In the genomic region with DNA sequence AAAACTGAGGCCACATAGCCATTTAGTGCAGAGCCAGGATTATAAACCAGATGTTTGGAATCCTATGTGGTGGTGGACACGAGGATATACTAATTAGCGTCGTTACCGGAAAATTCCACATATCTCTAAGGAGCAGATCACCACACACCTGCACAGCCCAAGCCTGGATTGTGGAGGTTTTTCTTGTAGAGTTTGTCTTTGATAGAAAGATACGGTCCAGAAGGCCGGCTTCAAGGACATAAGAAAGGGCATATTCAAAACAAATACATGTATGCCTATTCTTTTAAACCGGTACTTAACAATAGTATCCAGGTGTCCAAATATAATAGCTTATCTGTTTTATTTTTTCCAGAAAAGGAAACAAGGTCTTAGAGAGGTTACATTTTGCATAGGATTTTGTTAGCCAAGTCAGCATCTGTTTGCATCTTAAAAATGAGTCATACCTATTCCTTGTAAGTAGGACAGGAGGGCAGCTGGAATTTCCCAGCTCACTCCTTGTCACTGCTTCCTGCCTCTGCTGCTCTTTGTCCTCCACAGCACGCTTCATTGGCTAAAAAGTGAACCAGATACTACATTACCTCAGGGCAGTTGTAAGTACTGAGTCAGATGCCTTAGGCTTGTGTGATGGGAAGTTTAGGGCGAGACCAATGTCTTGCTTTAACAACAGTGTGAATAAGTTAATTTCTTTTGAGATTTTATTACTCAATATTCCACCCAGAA, we compare ENCODE assay signal across 8 cellular contexts. TPM values are rescaled to one million over a fixed set of nuclear protein-coding genes. Genes with fewer than 3 reads are reported as not detected.
DNase-seq lines count a peak whose midpoint lies in the region; ATAC-seq lines count a peak whose summit lies in the region.

No MANE protein-coding gene starts in this region.

- H3K9me3 Mint-ChIP-seq in activated naive CD4-positive, alpha-beta T cell treated with anti-CD3 and anti-CD28 coated beads, Interleukin-2, amount 50 U/mL, for 72 hours: peaks cover 0 to 3% of the 10 kb centered on the region in 2 donors
- H3K9me3 Mint-ChIP-seq in activated naive CD4-positive, alpha-beta T cell treated with anti-CD3 and anti-CD28 coated beads, Interleukin-2, amount 10 ng/mL, durations not matched to agents 7 days and 5 days: no peaks in the 10 kb centered on the region
- no peaks in the 10 kb centered on the region for H3K9me3 Mint-ChIP-seq in activated T-cell treated with anti-CD3 and anti-CD28 coated beads, Interleukin-2, amount 50 U/mL, for 24 hours

- no peaks in the 10 kb centered on the region for H3K27me3 Mint-ChIP-seq in activated naive CD4-positive, alpha-beta T cell treated with anti-CD3 and anti-CD28 coated beads, Interleukin-2, amount 10 ng/mL, durations not matched to agents 7 days and 5 days
- no peaks in the 10 kb centered on the region for H3K27me3 Mint-ChIP-seq in activated T-cell treated with anti-CD3 and anti-CD28 coated beads, Interleukin-2, amount 50 U/mL, for 24 hours

- peak in 1 of 2 donors; percentile 17 for DNase-seq in activated naive CD4-positive, alpha-beta T cell treated with anti-CD3 and anti-CD28 coated beads, Interleukin-2, amount 50 U/mL, for 72 hours (ENCODE audit: low spot score in 2 of 2)
- no peak for DNase-seq in activated naive CD4-positive, alpha-beta T cell treated with anti-CD3 and anti-CD28 coated beads, Interleukin-2, amount 10 ng/mL, durations not matched to agents 7 days and 5 days
- no peak for DNase-seq in activated T-cell treated with anti-CD3 and anti-CD28 coated beads, Interleukin-2, amount 50 U/mL, for 24 hours
- DNase-seq in left cardiac atrium (no peak), NCI-H1105 (lab: John Stamatoyannopoulos, UW) (no peak), NCI-H2227 treated with DMSO at 0.1 percent for 48 hours (lab: John Stamatoyannopoulos, UW) (no peak)
- DNase-seq in stimulated activated CD4-positive, alpha-beta T cell treated with anti-CD3 and anti-CD28 coated beads, Interleukin-15, amount 100 ng/mL, for 24 hours: peak; percentile 58

- peaks cover 36% of the 10 kb centered on the region for H3K4me1 Mint-ChIP-seq in activated naive CD4-positive, alpha-beta T cell treated with anti-CD3 and anti-CD28 coated beads, Interleukin-2, amount 10 ng/mL, durations not matched to agents 7 days and 5 days
- peaks cover 47% of the 10 kb centered on the region for H3K4me1 Mint-ChIP-seq in activated T-cell treated with anti-CD3 and anti-CD28 coated beads, Interleukin-2, amount 50 U/mL, for 24 hours (ENCODE audit: low read depth)

- intact Hi-C loops in left cardiac atrium (cut with DNase I): no loop called here

- peak overlapping the region; percentile 44 to 93 for H3K27ac Mint-ChIP-seq in activated naive CD4-positive, alpha-beta T cell treated with anti-CD3 and anti-CD28 coated beads, Interleukin-2, amount 50 U/mL, for 72 hours
- no peak overlapping the region for H3K27ac Mint-ChIP-seq in activated naive CD4-positive, alpha-beta T cell treated with anti-CD3 and anti-CD28 coated beads, Interleukin-2, amount 10 ng/mL, durations not matched to agents 7 days and 5 days
- peak overlapping the region; percentile 85 for H3K27ac Mint-ChIP-seq in activated T-cell treated with anti-CD3 and anti-CD28 coated beads, Interleukin-2, amount 50 U/mL, for 24 hours

- H3K36me3 Mint-ChIP-seq in activated naive CD4-positive, alpha-beta T cell treated with anti-CD3 and anti-CD28 coated beads, Interleukin-2, amount 50 U/mL, for 72 hours: no peaks in the 10 kb centered on the region
- H3K36me3 Mint-ChIP-seq in activated naive CD4-positive, alpha-beta T cell treated with anti-CD3 and anti-CD28 coated beads, Interleukin-2, amount 10 ng/mL, durations not matched to agents 7 days and 5 days: no peaks in the 10 kb centered on the region
- no peaks in the 10 kb centered on the region for H3K36me3 Mint-ChIP-seq in activated T-cell treated with anti-CD3 and anti-CD28 coated beads, Interleukin-2, amount 50 U/mL, for 24 hours (ENCODE audit: low read depth)

- CTCF ChIA-PET in activated naive CD4-positive, alpha-beta T cell treated with anti-CD3 and anti-CD28 coated beads, Interleukin-2, amount 10 ng/mL, durations not matched to agents 7 days and 5 days (lab: Charles Lee): no interaction called here

- no peak overlapping the region for H3K4me3 Mint-ChIP-seq in activated naive CD4-positive, alpha-beta T cell treated with anti-CD3 and anti-CD28 coated beads, Interleukin-2, amount 10 ng/mL, durations not matched to agents 7 days and 5 days
- no peak overlapping the region for H3K4me3 Mint-ChIP-seq in activated T-cell treated with anti-CD3 and anti-CD28 coated beads, Interleukin-2, amount 50 U/mL, for 24 hours

- ATAC-seq in activated naive CD4-positive, alpha-beta T cell treated with anti-CD3 and anti-CD28 coated beads, Interleukin-2, amount 50 U/mL, for 72 hours: peak; percentile 48 to 58
- peak; percentile 61 for ATAC-seq in HG03097 (IDR thresholded peaks at IDR 0.05; ENCODE audit: low FRiP score, unreplicated experiment)
- peak; percentile 67 to 73 for ATAC-seq in left cardiac atrium

RNA-seq across cellular contexts. Expression of gene TMC1, which starts 3.6 kb away (rescaled TPM):
- total RNA-seq in activated naive CD4-positive, alpha-beta T cell treated with anti-CD3 and anti-CD28 coated beads, Interleukin-2, amount 50 U/mL, for 72 hours: not detected
- total RNA-seq in left cardiac atrium: under 1 TPM in 1 of 2 donors, not detected in 1; 0.27 TPM
